ENCODE assay signal across 8 cellular contexts in the genomic region with DNA sequence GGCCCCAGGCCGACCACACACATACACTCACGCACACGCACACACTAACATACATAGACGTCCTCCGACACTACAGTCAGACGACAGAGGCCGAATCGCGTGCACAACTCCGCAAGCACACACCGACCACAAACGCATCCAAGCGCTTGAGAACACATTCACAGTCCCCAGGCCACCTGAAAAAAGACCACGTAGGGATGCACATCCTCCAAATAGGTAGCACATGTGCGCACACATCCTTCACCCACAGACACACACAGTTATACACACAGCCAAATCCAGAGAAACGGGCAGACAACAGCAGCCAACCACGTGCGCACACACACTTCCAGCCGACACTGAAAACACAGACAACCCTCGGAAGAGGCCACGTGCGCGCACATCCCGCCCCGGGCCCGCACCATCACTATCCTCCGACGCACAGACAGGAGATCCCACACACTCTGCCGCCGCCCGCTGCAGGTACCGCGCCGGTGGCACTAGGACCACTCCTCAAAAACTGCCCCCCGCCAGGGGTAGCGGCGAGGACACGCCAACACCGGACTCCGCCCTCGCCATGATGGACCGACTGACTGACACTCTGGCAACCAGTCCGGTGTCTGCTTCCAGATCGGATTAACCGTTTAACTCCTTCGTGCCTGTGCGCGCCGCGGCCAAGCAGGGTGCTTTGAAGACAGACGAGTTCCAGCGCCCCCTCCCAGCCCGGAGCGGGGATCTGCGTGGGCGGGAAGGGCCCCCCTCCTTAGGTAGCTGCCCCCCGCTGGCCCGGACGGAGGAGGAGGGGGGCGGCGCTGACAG. TPM values are rescaled to one million over a fixed set of nuclear protein-coding genes. Genes with fewer than 3 reads are reported as not detected.
DNase-seq lines count a peak whose midpoint lies in the region; ATAC-seq and TF ChIP-seq lines count a peak whose summit lies in the region.

No MANE protein-coding gene starts in this region.

- POLR2A ChIA-PET in activated CD4-positive, alpha-beta memory T cell treated with anti-CD3 and anti-CD28 coated beads for 36 hours (lab: Charles Lee): interaction anchor here (2.4 kb wide), 1 partner anchor 8 kb away, joined by 9 read pairs; no protein-coding TSS in a partner anchor

- H3K27me3 ChIP-seq in heart left ventricle (peaks cover 41 to 84% (median 72%) of the 10 kb centered on the region in 9 donors), right atrium auricular region (peaks cover 23 to 69% of the 10 kb centered on the region in 2 donors), skeletal muscle tissue (ENCODE audit: control insufficient read depth in 3 of 3, insufficient read depth in 3 of 3, low read length in 3 of 3) (peaks cover 58 to 69% (median 68%) of the 10 kb centered on the region in 3 donors)

- 1 to 3% (median 1%) methylated on average over 33 to 61 of the region's 61 CpGs for WGBS in heart left ventricle, 4 donors

- peak overlapping the region; percentile 71 for H3K4me3 Mint-ChIP-seq in activated CD4-positive, alpha-beta memory T cell treated with anti-CD3 and anti-CD28 coated beads for 36 hours

- no peaks in the 10 kb centered on the region for H3K9me3 ChIP-seq in heart left ventricle
- H3K9me3 ChIP-seq in right atrium auricular region: no peaks in the 10 kb centered on the region
- no peaks in the 10 kb centered on the region for H3K9me3 ChIP-seq in skeletal muscle tissue (ENCODE audit: control insufficient read depth in 3 of 3, low read length in 3 of 3)

- peak overlapping the region in 2 of 3 donors; percentile 6 to 45 for H3K9ac ChIP-seq in skeletal muscle tissue (ENCODE audit: low read depth in 1 of 3, low read length in 3 of 3)

- H3K36me3 ChIP-seq in heart left ventricle (no peaks in the 10 kb centered on the region), right atrium auricular region (no peaks in the 10 kb centered on the region), skeletal muscle tissue (ENCODE audit: control insufficient read depth in 3 of 3, insufficient read depth in 3 of 3, low read length in 3 of 3) (no peaks in the 10 kb centered on the region)

- DNase-seq in heart left ventricle: no peak
- DNase-seq in right atrium auricular region (ENCODE audit: low spot score): no peak
- peak; percentile 43 for DNase-seq in NCI-H2081 treated with DMSO at 0.1 percent for 48 hours (lab: John Stamatoyannopoulos, UW)
- DNase-seq in activated CD4-positive, alpha-beta memory T cell treated with anti-CD3 and anti-CD28 coated beads for 36 hours: peak; percentile 71
- DNase-seq in fibroblast of mammary gland (ENCODE audit: low read depth): peak; percentile 74
- DNase-seq in middle frontal gyrus (ENCODE audit: extremely low spot score, low spot score): no peak

- TF ChIP-seq CTCF in heart left ventricle (IDR thresholded peaks at IDR 0.05): no peak
- no peak for TF ChIP-seq CTCF in right atrium auricular region (IDR thresholded peaks at IDR 0.05)
- TF ChIP-seq CTCF in fibroblast of mammary gland (conservative IDR thresholded peaks at IDR 0.05; ENCODE audit: control insufficient read depth, insufficient read depth, low read depth, low read length): no peak

- H3K4me3 ChIP-seq in heart left ventricle: peak overlapping the region in 11 of 12 donors; percentile 10 to 50 (median 28)
- H3K4me3 ChIP-seq in right atrium auricular region: peak overlapping the region in 1 of 2 donors; percentile 33
- peak overlapping the region; percentile 46 for H3K4me3 ChIP-seq in fibroblast of mammary gland (ENCODE audit: control insufficient read depth, low read depth, low read length)
- peak overlapping the region; percentile 48 to 57 (median 49) for H3K4me3 ChIP-seq in skeletal muscle tissue (ENCODE audit: low read length in 3 of 3)

- H3K4me1 ChIP-seq in heart left ventricle (peaks cover 0 to 63% (median 35%) of the 10 kb centered on the region in 12 donors), right atrium auricular region (peaks cover 0 to 65% of the 10 kb centered on the region in 2 donors), skeletal muscle tissue (ENCODE audit: control insufficient read depth in 3 of 3, insufficient read depth in 3 of 3, low read length in 3 of 3) (peaks cover 39 to 59% (median 44%) of the 10 kb centered on the region in 3 donors)

- no peak for TF ChIP-seq POLR2A in heart left ventricle (IDR thresholded peaks at IDR 0.05)

- H3K4me1 Mint-ChIP-seq in activated CD4-positive, alpha-beta memory T cell treated with anti-CD3 and anti-CD28 coated beads for 36 hours (ENCODE audit: low read depth): peaks cover 59% of the 10 kb centered on the region

- ATAC-seq in heart left ventricle (no peak), GM19328 (IDR thresholded peaks at IDR 0.05; ENCODE audit: unreplicated experiment) (no peak)

- peaks cover 49% of the 10 kb centered on the region for H3K27me3 Mint-ChIP-seq in activated CD4-positive, alpha-beta memory T cell treated with anti-CD3 and anti-CD28 coated beads for 36 hours

- H3K27ac Mint-ChIP-seq in activated CD4-positive, alpha-beta memory T cell treated with anti-CD3 and anti-CD28 coated beads for 36 hours: peak overlapping the region; percentile 47

- no peak overlapping the region for H3K27ac ChIP-seq in heart left ventricle
- no peak overlapping the region for H3K27ac ChIP-seq in right atrium auricular region
- no peak overlapping the region for H3K27ac ChIP-seq in skeletal muscle tissue (ENCODE audit: low read depth, low read length)

- H3K9me3 Mint-ChIP-seq in activated CD4-positive, alpha-beta memory T cell treated with anti-CD3 and anti-CD28 coated beads for 36 hours: no peaks in the 10 kb centered on the region

- intact Hi-C loops in heart left ventricle (cut with DNase I): loop anchor here in 2 of 10 donors (5.0 to 10.0 kb wide), 2 partner anchors 145 to 147 kb away; a partner anchor contains a TSS
- intact Hi-C loops in activated CD4-positive, alpha-beta memory T cell treated with anti-CD3 and anti-CD28 coated beads for 36 hours (cut with micrococcal nuclease): loop anchor here (1.0 kb wide), 1 partner anchor 16 kb away; no protein-coding TSS in a partner anchor

- H3K36me3 Mint-ChIP-seq in activated CD4-positive, alpha-beta memory T cell treated with anti-CD3 and anti-CD28 coated beads for 36 hours: peaks cover 3% of the 10 kb centered on the region

- CTCF ChIA-PET in activated CD4-positive, alpha-beta memory T cell treated with anti-CD3 and anti-CD28 coated beads for 36 hours (lab: Charles Lee): interaction anchor here (1.2 to 27.2 kb wide), 3 partner anchors 6 to 21 kb away, joined by 4 to 836 read pairs (median 836); a partner anchor contains a TSS

RNA-seq across cellular contexts. Expression of a gene that starts 0.5 kb away (rescaled TPM):
- total RNA-seq in heart left ventricle: 10 to 100 TPM in 8 of 9 donors, 1 to 10 TPM in 1; 9.3 to 33.3 (median 17.3) TPM
- polyA plus RNA-seq in heart left ventricle: 10 to 100 TPM in 1 of 2 donors, 1 to 10 TPM in 1; 5.2 to 11.2 TPM
- 1 to 10 TPM; 9.4 to 9.9 TPM for total RNA-seq in right atrium auricular region
- total RNA-seq in activated CD4-positive, alpha-beta memory T cell treated with anti-CD3 and anti-CD28 coated beads for 36 hours: 10 to 100 TPM; 15.7 to 17.5 TPM
- 1.0 TPM for total RNA-seq in skeletal muscle tissue

RNA-seq across cellular contexts. Expression of a gene that starts 16.5 kb away (rescaled TPM):
- total RNA-seq in heart left ventricle (100 to 1,000 TPM; 108 to 189 (median 138) TPM), right atrium auricular region (100 to 1,000 TPM; 130 to 131 TPM), skeletal muscle tissue (73.1 TPM)
- 100 to 1,000 TPM; 199 to 282 TPM for polyA plus RNA-seq in heart left ventricle
- 100 to 1,000 TPM; 189 to 207 TPM for total RNA-seq in activated CD4-positive, alpha-beta memory T cell treated with anti-CD3 and anti-CD28 coated beads for 36 hours

RNA-seq across cellular contexts. Expression of a gene that starts 39.5 kb away (rescaled TPM):
- 10 to 100 TPM; 37.7 to 86.3 (median 55.3) TPM for total RNA-seq in heart left ventricle
- polyA plus RNA-seq in heart left ventricle: 100 to 1,000 TPM in 1 of 2 donors, 10 to 100 TPM in 1; 71.7 to 100 TPM
- total RNA-seq in right atrium auricular region: 10 to 100 TPM; 31.7 to 58.8 TPM
- total RNA-seq in activated CD4-positive, alpha-beta memory T cell treated with anti-CD3 and anti-CD28 coated beads for 36 hours: 100 to 1,000 TPM; 168 to 186 TPM
- total RNA-seq in skeletal muscle tissue: 38.1 TPM

Comparison
In these comparisons a context has a peak if more than half of its experiments do, and no peak if none do; other contexts are left out.
1. DNase-seq: peak in NCI-H2081 treated with DMSO at 0.1 percent for 48 hours (single experiment), activated CD4-positive, alpha-beta memory T cell treated with anti-CD3 and anti-CD28 coated beads for 36 hours (single experiment) and fibroblast of mammary gland (single experiment); none in heart left ventricle (0 of 5), right atrium auricular region (single experiment) and middle frontal gyrus (single experiment).